ENCODE assay signal across 24 cellular contexts in genomic region chr5:10540036-10540544, GRCh38.
"Had no signal": no experiment of that assay in that cellular context is flagged by ENCODE, and none has a peak within 500 bp of the region (broad histone marks: within the 10 kb centered on the region; RNA-seq: fewer than 3 reads in every experiment).

No MANE protein-coding gene starts in this region.

- ATAC-seq: activated CD4-positive, alpha-beta T cell treated with anti-CD3 and anti-CD28 coated beads for 36 hours; activated CD8-positive, alpha-beta T cell treated with anti-CD3 and anti-CD28 coated beads for 36 hours; activated T-cell treated with anti-CD3 and anti-CD28 coated beads, Interleukin-2, amount 50 U/mL, for 72 hours; Panc1 had no signal

- H3K36me3 ChIP-seq: SJSA1, WERI-Rb-1 had no signal

- H3K27me3 ChIP-seq: SJSA1 had no signal

- H3K4me3 ChIP-seq: SJSA1 had no signal

- H3K9me3 ChIP-seq: SJSA1 had no signal

- H3K27ac ChIP-seq: SJSA1, WERI-Rb-1 had no signal

- DNase-seq: activated CD4-positive, alpha-beta T cell treated with anti-CD3 and anti-CD28 coated beads for 36 hours; activated CD4-positive, alpha-beta T cell treated with anti-CD3 and anti-CD28 coated beads, Interleukin-2, amount 50 U/mL, for 1 hour; activated CD8-positive, alpha-beta memory T cell treated with anti-CD3 and anti-CD28 coated beads, Interleukin-2, amount 50 U/mL, for 4 hours; activated CD8-positive, alpha-beta T cell treated with anti-CD3 and anti-CD28 coated beads for 36 hours; activated gamma-delta T cell treated with Interleukin-2 at 50 U/mL for 16 hours; activated naive CD4-positive, alpha-beta T cell treated with anti-CD3 and anti-CD28 coated beads, Interleukin-2, amount 10 ng/mL, durations not matched to agents 7 days and 5 days; activated naive CD8-positive, alpha-beta T cell treated with anti-CD3 and anti-CD28 coated beads for 36 hours; activated T-cell treated with anti-CD3 and anti-CD28 coated beads, Interleukin-2, amount 50 U/mL, for 72 hours; KG1; NCI-H1048; NCI-H146; NCI-H187 treated with DMSO at 0.1 percent for 48 hours; NCI-H2107; NCI-H2171 treated with DMSO at 0.1 percent for 48 hours; NCI-H226; NCI-H510A; NCI-H526 treated with DMSO at 0.1 percent for 48 hours; NCI-H82; OCI-M1; Right ventricle myocardium superior; RPMI8226; WERI-Rb-1 had no signal
